In genomic region chr3:37801966-37802365, GRCh38 we compare ENCODE assay signal across 2 cellular contexts.
TF ChIP-seq lines count a peak whose summit lies in the region.

No MANE protein-coding gene starts in this region.

TF ChIP-seq in HepG2, 621 proteins besides CTCF, POLR2A, EP300 and RAD21:
- TF ChIP-seq PREB (CRISPR knock-in tag; IDR thresholded peaks at IDR 0.05) (no peak), CREB3 (CRISPR knock-in tag; IDR thresholded peaks at IDR 0.05) (no peak), ZNF629 (CRISPR knock-in tag; conservative IDR thresholded peaks at IDR 0.05) (peak; percentile 53; the same call in 1 of the 2 replicates)

TF ChIP-seq in IMR-90, 13 proteins besides CTCF, POLR2A, EP300 and RAD21:
- TF ChIP-seq MAZ (IDR thresholded peaks at IDR 0.05; ENCODE audit: borderline replicate concordance, low read depth, low read length) (no peak), SMC3 (IDR thresholded peaks at IDR 0.05; ENCODE audit: low read depth, low read length) (no peak), CHD1 (IDR thresholded peaks at IDR 0.05; ENCODE audit: low read depth, low read length) (no peak), FOS (IDR thresholded peaks at IDR 0.05; ENCODE audit: low read depth, low read length) (no peak), USF2 (IDR thresholded peaks at IDR 0.05; ENCODE audit: low read depth, low read length) (no peak), NFE2L2 (IDR thresholded peaks at IDR 0.05; ENCODE audit: low read depth, low read length) (no peak), CEBPB (IDR thresholded peaks at IDR 0.05; ENCODE audit: low read depth, low read length) (no peak), RFX5 (IDR thresholded peaks at IDR 0.05; ENCODE audit: low read depth, low read length) (no peak), ELK1 (IDR thresholded peaks at IDR 0.05; ENCODE audit: borderline replicate concordance, low read depth, low read length) (no peak), MXI1 (IDR thresholded peaks at IDR 0.05; ENCODE audit: borderline replicate concordance, low read depth, low read length) (no peak), RCOR1 (IDR thresholded peaks at IDR 0.05; ENCODE audit: insufficient replicate concordance, low read length) (no peak), BHLHE40 (IDR thresholded peaks at IDR 0.05; ENCODE audit: low read depth, low read length) (no peak), MAFK (IDR thresholded peaks at IDR 0.05; ENCODE audit: low read depth, low read length) (no peak)
